ENCODE assay signal across 17 cellular contexts in genomic region chr2:80889009-80889408, GRCh38.
DNase-seq lines count a peak whose midpoint lies in the region; ATAC-seq and TF ChIP-seq lines count a peak whose summit lies in the region.
"Had no signal": no experiment of that assay in that cellular context is flagged by ENCODE, and none has a peak within 500 bp of the region (broad histone marks: within the 10 kb centered on the region; RNA-seq: fewer than 3 reads in every experiment).

No MANE protein-coding gene starts in this region.

- no peaks in the 10 kb centered on the region for H3K36me3 ChIP-seq in PC-3 (ENCODE audit: low read depth, low read length)
- H3K36me3 ChIP-seq in Peyer's patch = no peaks in the 10 kb centered on the region

- no peaks in the 10 kb centered on the region for H3K79me2 ChIP-seq in PC-3 (ENCODE audit: low read length)

- H3K27me3 ChIP-seq in PC-3 (ENCODE audit: low read length) (no peaks in the 10 kb centered on the region), Peyer's patch (no peaks in the 10 kb centered on the region)

- no peak for TF ChIP-seq POLR2A in Peyer's patch (IDR thresholded peaks at IDR 0.05)

- H3K4me1 ChIP-seq in PC-3 (ENCODE audit: insufficient read depth, low read length) (peaks cover 6% of the 10 kb centered on the region; the same call in 1 of the 2 replicates), Peyer's patch (no peaks in the 10 kb centered on the region)

- H2AFZ ChIP-seq in PC-3 (ENCODE audit: low read length) = no peak overlapping the region
- H2AFZ ChIP-seq: GM23248 had no signal

- H3K9ac ChIP-seq in PC-3 (ENCODE audit: low read length) = no peak overlapping the region
- H3K9ac ChIP-seq: GM23248 had no signal

- no peaks in the 10 kb centered on the region for H3K4me1 Mint-ChIP-seq in activated CD4-positive, alpha-beta T cell treated with anti-CD3 and anti-CD28 coated beads, Interleukin-2, amount 10 ng/mL, durations not matched to agents 24 days and 14 days
- H3K4me1 Mint-ChIP-seq: CD4-positive, alpha-beta memory T cell had no signal

- intact Hi-C loops in PC-3 (cut with micrococcal nuclease) (no loop called here), left colon (cut with DNase I, micrococcal nuclease) (no loop called here)
- intact Hi-C loops in activated CD4-positive, alpha-beta T cell treated with anti-CD3 and anti-CD28 coated beads, Interleukin-2, amount 10 ng/mL, durations not matched to agents 24 days and 14 days (cut with micrococcal nuclease) = no loop called here

- no peaks in the 10 kb centered on the region for H3K9me3 Mint-ChIP-seq in activated CD4-positive, alpha-beta T cell treated with anti-CD3 and anti-CD28 coated beads, Interleukin-2, amount 10 ng/mL, durations not matched to agents 24 days and 14 days

- no peak for ATAC-seq in PC-3
- peak; percentile 39 for ATAC-seq in left colon
- ATAC-seq: GM12878 had no signal

- no peaks in the 10 kb centered on the region for H3K9me3 ChIP-seq in PC-3 (ENCODE audit: low read length)
- no peaks in the 10 kb centered on the region for H3K9me3 ChIP-seq in Peyer's patch
- H3K9me3 ChIP-seq: Caco-2 had no signal

- TF ChIP-seq CTCF in PC-3 (conservative IDR thresholded peaks at IDR 0.05; ENCODE audit: low read depth, low read length) = no peak
- TF ChIP-seq CTCF in Peyer's patch (IDR thresholded peaks at IDR 0.05) = no peak

- CTCF ChIA-PET in PC-3 (lab: Charles Lee) = no interaction called here

- peak; percentile 43 for DNase-seq in HT-29 (ENCODE audit: low spot score)
- no peak for DNase-seq in PC-3
- no peak for DNase-seq in left colon
- no peak for DNase-seq in activated CD4-positive, alpha-beta T cell treated with anti-CD3 and anti-CD28 coated beads, Interleukin-2, amount 10 ng/mL, durations not matched to agents 24 days and 14 days
- DNase-seq in D341Med (ENCODE audit: low spot score) = no peak
- no peak for DNase-seq in Peyer's patch
- DNase-seq: C1 segment of cervical spinal cord; Caco-2; CD4-positive, alpha-beta memory T cell; DMS 273 treated with DMSO at 0.1 percent for 48 hours; DMS79; EL; GDM1; GM23248; H7; HCEC 1CT had no signal

- no peak overlapping the region for H3K4me3 Mint-ChIP-seq in activated CD4-positive, alpha-beta T cell treated with anti-CD3 and anti-CD28 coated beads, Interleukin-2, amount 10 ng/mL, durations not matched to agents 24 days and 14 days
- H3K4me3 Mint-ChIP-seq: CD4-positive, alpha-beta memory T cell had no signal

- H3K27ac ChIP-seq in PC-3 (ENCODE audit: low read length) (peak overlapping the region; percentile 41; the same call in 1 of the 2 replicates), Peyer's patch (no peak overlapping the region)
- H3K27ac ChIP-seq: GM23248 had no signal

- no peak overlapping the region for H3K27ac Mint-ChIP-seq in activated CD4-positive, alpha-beta T cell treated with anti-CD3 and anti-CD28 coated beads, Interleukin-2, amount 10 ng/mL, durations not matched to agents 24 days and 14 days
- H3K27ac Mint-ChIP-seq: CD4-positive, alpha-beta memory T cell had no signal

- no peaks in the 10 kb centered on the region for H3K27me3 Mint-ChIP-seq in activated CD4-positive, alpha-beta T cell treated with anti-CD3 and anti-CD28 coated beads, Interleukin-2, amount 10 ng/mL, durations not matched to agents 24 days and 14 days
- H3K27me3 Mint-ChIP-seq: CD4-positive, alpha-beta memory T cell had no signal

- no peaks in the 10 kb centered on the region for H3K9me2 ChIP-seq in PC-3 (replicated peaks; ENCODE audit: low read length)

- no peaks in the 10 kb centered on the region for H3F3A ChIP-seq in PC-3 (ENCODE audit: low read length, unreplicated experiment)

- POLR2A ChIA-PET in PC-3 (lab: Charles Lee; ENCODE audit: unreplicated experiment) = no interaction called here

- no peak overlapping the region for H3K4me2 ChIP-seq in PC-3 (ENCODE audit: low read length)

- H3K4me3 ChIP-seq in PC-3 (ENCODE audit: low read length) (no peak overlapping the region), Peyer's patch (no peak overlapping the region)
- H3K4me3 ChIP-seq: GM12878, GM23248 had no signal

- no peaks in the 10 kb centered on the region for H3K36me3 Mint-ChIP-seq in activated CD4-positive, alpha-beta T cell treated with anti-CD3 and anti-CD28 coated beads, Interleukin-2, amount 10 ng/mL, durations not matched to agents 24 days and 14 days (ENCODE audit: low read depth)
- H3K36me3 Mint-ChIP-seq: CD4-positive, alpha-beta memory T cell had no signal

- no peaks in the 10 kb centered on the region for H4K20me1 ChIP-seq in PC-3 (ENCODE audit: low read length)

- no TSS peak for BruUV-seq in PC-3 (replicated peaks; lab: Mats Ljungman, UMichigan)
